Comparison of ENCODE assay signal across 16 cellular contexts in genomic region chr1:194795917-194796593, GRCh38.
DNase-seq lines count a peak whose midpoint lies in the region; ATAC-seq lines count a peak whose summit lies in the region.
"Had no signal": no experiment of that assay in that cellular context is flagged by ENCODE, and none has a peak within 500 bp of the region (broad histone marks: within the 10 kb centered on the region; RNA-seq: fewer than 3 reads in every experiment).

No MANE protein-coding gene starts in this region.

- DNase-seq in middle frontal gyrus (ENCODE audit: extremely low spot score, low spot score) (peak; percentile 11), NCI-H146 treated with DMSO at 0.1 percent for 48 hours (lab: John Stamatoyannopoulos, UW; ENCODE audit: unreplicated experiment) (no peak), SW480 (ENCODE audit: low spot score) (no peak)
- DNase-seq: activated CD8-positive, alpha-beta T cell treated with anti-CD3 and anti-CD28 coated beads for 36 hours; endodermal cell; lower lobe of right lung; naive thymus-derived CD8-positive, alpha-beta T cell; NCI-H1694; NCI-H446 treated with DMSO at 0.1 percent for 48 hours had no signal

- peak; percentile 48 for ATAC-seq in GM19043 (IDR thresholded peaks at IDR 0.05; ENCODE audit: low read depth, unreplicated experiment)
- peak; percentile 81 for ATAC-seq in HG02623 (IDR thresholded peaks at IDR 0.05; ENCODE audit: unreplicated experiment)
- peak; percentile 75 for ATAC-seq in HG03159 (IDR thresholded peaks at IDR 0.05; ENCODE audit: unreplicated experiment)
- ATAC-seq in GM19324 (IDR thresholded peaks at IDR 0.05; ENCODE audit: low FRiP score, unreplicated experiment), result no peak
- ATAC-seq: activated CD8-positive, alpha-beta T cell treated with anti-CD3 and anti-CD28 coated beads for 36 hours; foreskin keratinocyte; HCT116; lower lobe of right lung; naive thymus-derived CD8-positive, alpha-beta T cell; Panc1 had no signal
